Comparison of ENCODE assay signal across 34 cellular contexts in genomic region chr17:48731355-48731754, GRCh38. TPM values are rescaled to one million over a fixed set of nuclear protein-coding genes. Genes with fewer than 3 reads are reported as not detected.
"Had no signal": no experiment of that assay in that cellular context is flagged by ENCODE, and none has a peak within 500 bp of the region (broad histone marks: within the 10 kb centered on the region; RNA-seq: fewer than 3 reads in every experiment).

No MANE protein-coding gene starts in this region.

- H3K4me3 Mint-ChIP-seq: activated CD8-positive, alpha-beta T cell treated with anti-CD3 and anti-CD28 coated beads for 36 hours; activated naive CD8-positive, alpha-beta T cell treated with anti-CD3 and anti-CD28 coated beads, Interleukin-2, amount 10 ng/mL, durations not matched to agents 7 days and 5 days; activated T-cell treated with anti-CD3 and anti-CD28 coated beads, Interleukin-2, amount 50 U/mL, for 4 hours; activated T-helper 17 cell treated with anti-CD3 and anti-CD28 coated beads, Interleukin-2, amount 50 U/mL, for 72 hours; brain; dendritic cell treated with granulocyte-macrophage colony-stimulating factor and Interleukin-4, amounts not matched to agents 40 ng/mL and 50 ng/mL, for 4 days; endodermal cell; T-helper 17 cell; T-helper 2 cell treated with Interferon-gamma antibody and Interleukin-4, amounts not matched to agents 5 μg/mL and 100 μg/mL, for 36 hours had no signal

- DNase-seq: activated CD4-positive, alpha-beta T cell treated with anti-CD3 and anti-CD28 coated beads for 48 hours; activated CD4-positive, alpha-beta T cell treated with anti-CD3 and anti-CD28 coated beads, Interleukin-2, amount 50 U/mL, for 1 hour; activated CD4-positive, alpha-beta T cell treated with anti-CD3 and anti-CD28 coated beads, Interleukin-2, amount 50 U/mL, for 48 hours; activated CD8-positive, alpha-beta memory T cell treated with anti-CD3 and anti-CD28 coated beads for 24 hours; activated CD8-positive, alpha-beta T cell treated with anti-CD3 and anti-CD28 coated beads for 36 hours; activated effector memory CD4-positive, alpha-beta T cell treated with Interleukin-2 at 50 U/mL for 16 hours; activated gamma-delta T cell treated with Interleukin-2 at 50 U/mL for 16 hours; activated naive CD4-positive, alpha-beta T cell treated with anti-CD3 and anti-CD28 coated beads, Interleukin-2, amount 50 U/mL, for 16 hours; activated naive CD4-positive, alpha-beta T cell treated with Interleukin-2 at 50 U/mL for 16 hours; activated naive CD8-positive, alpha-beta T cell treated with anti-CD3 and anti-CD28 coated beads, Interleukin-2, amount 10 ng/mL, durations not matched to agents 7 days and 5 days; activated T-cell treated with anti-CD3 and anti-CD28 coated beads, Interleukin-2, amount 50 U/mL, for 4 hours; central memory CD4-positive, alpha-beta T cell; dorsolateral prefrontal cortex; effector memory CD4-positive, alpha-beta T cell; esophagus squamous epithelium; foreskin melanocyte; heart right ventricle; T-helper 17 cell; T1000 had no signal

- H3K4me3 ChIP-seq: ascending aorta, breast epithelium, cardiac muscle cell, coronary artery, dorsolateral prefrontal cortex, esophagus squamous epithelium, gastroesophageal sphincter, heart right ventricle, hepatocyte had no signal

- H3K4me1 ChIP-seq: breast epithelium had no signal

- H3K27ac ChIP-seq: ascending aorta, breast epithelium, cardiac muscle cell, coronary artery, dorsolateral prefrontal cortex, esophagus squamous epithelium, gastroesophageal sphincter, heart right ventricle, hepatocyte had no signal

- H3K9me3 Mint-ChIP-seq: activated CD8-positive, alpha-beta T cell treated with anti-CD3 and anti-CD28 coated beads for 36 hours; activated naive CD8-positive, alpha-beta T cell treated with anti-CD3 and anti-CD28 coated beads, Interleukin-2, amount 10 ng/mL, durations not matched to agents 7 days and 5 days; activated T-cell treated with anti-CD3 and anti-CD28 coated beads, Interleukin-2, amount 50 U/mL, for 4 hours; activated T-helper 17 cell treated with anti-CD3 and anti-CD28 coated beads, Interleukin-2, amount 50 U/mL, for 72 hours; dendritic cell treated with granulocyte-macrophage colony-stimulating factor and Interleukin-4, amounts not matched to agents 40 ng/mL and 50 ng/mL, for 4 days; endodermal cell; T-helper 2 cell treated with Interferon-gamma antibody and Interleukin-4, amounts not matched to agents 5 μg/mL and 100 μg/mL, for 36 hours had no signal

- H3K36me3 ChIP-seq: ascending aorta, breast epithelium, cardiac muscle cell, esophagus squamous epithelium, gastroesophageal sphincter, heart right ventricle had no signal

- H3K27ac Mint-ChIP-seq: activated CD8-positive, alpha-beta T cell treated with anti-CD3 and anti-CD28 coated beads for 36 hours; activated naive CD8-positive, alpha-beta T cell treated with anti-CD3 and anti-CD28 coated beads, Interleukin-2, amount 10 ng/mL, durations not matched to agents 7 days and 5 days; activated T-helper 17 cell treated with anti-CD3 and anti-CD28 coated beads, Interleukin-2, amount 50 U/mL, for 72 hours; brain; dendritic cell treated with granulocyte-macrophage colony-stimulating factor and Interleukin-4, amounts not matched to agents 40 ng/mL and 50 ng/mL, for 4 days; endodermal cell; T-helper 17 cell; T-helper 2 cell treated with Interferon-gamma antibody and Interleukin-4, amounts not matched to agents 5 μg/mL and 100 μg/mL, for 36 hours had no signal

- ATAC-seq: activated CD8-positive, alpha-beta T cell treated with anti-CD3 and anti-CD28 coated beads for 36 hours; activated T-cell treated with anti-CD3 and anti-CD28 coated beads, Interleukin-2, amount 50 U/mL, for 4 hours; activated T-helper 17 cell treated with anti-CD3 and anti-CD28 coated beads, Interleukin-2, amount 50 U/mL, for 72 hours; gastroesophageal sphincter; heart right ventricle; T-helper 17 cell had no signal

- H3K9me3 ChIP-seq: ascending aorta, breast epithelium, esophagus squamous epithelium, gastroesophageal sphincter, heart right ventricle had no signal

- H3K36me3 Mint-ChIP-seq: brain had no signal

RNA-seq across cellular contexts. Expression of gene HOXB13, which starts 2.8 kb away (rescaled TPM):
- total RNA-seq: activated CD8-positive, alpha-beta T cell treated with anti-CD3 and anti-CD28 coated beads for 36 hours; activated naive CD8-positive, alpha-beta T cell treated with anti-CD3 and anti-CD28 coated beads, Interleukin-2, amount 10 ng/mL, durations not matched to agents 7 days and 5 days; activated T-helper 17 cell treated with anti-CD3 and anti-CD28 coated beads, Interleukin-2, amount 50 U/mL, for 72 hours; ascending aorta; cardiac muscle cell; cerebellum; dorsolateral prefrontal cortex; endodermal cell; esophagus squamous epithelium; fibroblast of lung; gastroesophageal sphincter; glomerular endothelial cell; heart right ventricle; T-helper 17 cell had no signal

RNA-seq across cellular contexts. Expression of gene PRAC2, which starts 8.4 kb away (rescaled TPM):
- total RNA-seq: activated CD8-positive, alpha-beta T cell treated with anti-CD3 and anti-CD28 coated beads for 36 hours; activated naive CD8-positive, alpha-beta T cell treated with anti-CD3 and anti-CD28 coated beads, Interleukin-2, amount 10 ng/mL, durations not matched to agents 7 days and 5 days; activated T-cell treated with anti-CD3 and anti-CD28 coated beads, Interleukin-2, amount 50 U/mL, for 4 hours; activated T-helper 17 cell treated with anti-CD3 and anti-CD28 coated beads, Interleukin-2, amount 50 U/mL, for 72 hours; ascending aorta; breast epithelium; cardiac muscle cell; cerebellum; dorsolateral prefrontal cortex; endodermal cell; esophagus squamous epithelium; fibroblast of lung; fibroblast of villous mesenchyme; gastroesophageal sphincter; glomerular endothelial cell; heart right ventricle; hepatocyte; T-helper 17 cell had no signal

RNA-seq across cellular contexts. Expression of gene PRAC1, which starts 9.0 kb away (rescaled TPM):
- total RNA-seq: activated CD8-positive, alpha-beta T cell treated with anti-CD3 and anti-CD28 coated beads for 36 hours; activated naive CD8-positive, alpha-beta T cell treated with anti-CD3 and anti-CD28 coated beads, Interleukin-2, amount 10 ng/mL, durations not matched to agents 7 days and 5 days; activated T-cell treated with anti-CD3 and anti-CD28 coated beads, Interleukin-2, amount 50 U/mL, for 4 hours; activated T-helper 17 cell treated with anti-CD3 and anti-CD28 coated beads, Interleukin-2, amount 50 U/mL, for 72 hours; ascending aorta; breast epithelium; cardiac muscle cell; cerebellum; dorsolateral prefrontal cortex; endodermal cell; esophagus squamous epithelium; fibroblast of lung; fibroblast of villous mesenchyme; gastroesophageal sphincter; glomerular endothelial cell; heart right ventricle; hepatocyte; T-helper 17 cell had no signal
